8 cellular contexts compared by ENCODE assay signal in the genomic region with DNA sequence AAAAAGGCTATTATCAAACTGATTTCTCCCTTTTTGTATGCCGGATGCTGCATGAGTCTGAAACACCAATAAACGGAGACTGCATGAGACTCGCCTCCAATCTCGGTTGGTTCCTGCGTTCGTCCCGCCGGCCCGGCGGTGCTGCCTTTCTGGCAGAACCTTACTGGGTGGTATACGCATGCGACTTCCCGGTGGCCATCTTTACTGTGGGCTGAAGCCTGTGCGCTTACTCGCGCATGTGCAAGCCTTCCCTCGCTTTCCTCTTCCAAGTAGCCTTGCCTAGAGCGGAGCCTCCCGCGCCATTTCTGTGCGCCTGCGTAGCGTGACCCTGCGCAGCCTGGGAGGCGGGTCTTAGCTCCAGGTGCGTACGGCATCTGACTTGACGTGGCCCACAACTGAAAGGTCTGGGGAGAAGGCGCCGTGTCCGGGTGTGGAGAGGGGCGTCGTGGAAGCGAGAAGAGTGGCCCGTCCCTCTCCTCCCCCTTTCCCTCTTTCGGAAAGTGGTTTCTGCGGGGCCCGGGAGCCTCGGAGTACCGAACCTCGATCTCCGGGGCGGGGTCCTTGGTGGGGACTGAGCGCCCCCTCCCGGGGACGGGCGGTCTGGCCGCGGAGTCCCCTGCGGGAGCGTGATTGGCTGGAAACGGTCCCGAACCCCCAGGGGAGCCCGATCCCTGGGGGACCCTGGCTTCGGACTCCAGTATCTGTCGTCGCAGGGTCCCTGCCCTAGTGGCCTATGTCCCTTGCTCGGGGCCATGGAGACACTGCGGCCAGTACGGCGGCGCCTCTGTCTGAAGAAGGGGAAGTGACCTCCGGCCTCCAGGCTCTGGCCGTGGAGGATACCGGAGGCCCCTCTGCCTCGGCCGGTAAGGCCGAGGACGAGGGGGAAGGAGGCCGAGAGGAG. TPM values are rescaled to one million over a fixed set of nuclear protein-coding genes. Genes with fewer than 3 reads are reported as not detected.
A peak's percentile ranks its signal among the peaks of the same experiment; 100 is the strongest.
DNase-seq lines count a peak whose midpoint lies in the region; ATAC-seq and TF ChIP-seq lines count a peak whose summit lies in the region.

A gene (plus strand): TSS at position 360 of the 901 bp plus-strand sequence. CDS start 374 bp downstream, at position 734.

- peak within 1 kb of the TSS; percentile 95 to 96 for H3K4me3 Mint-ChIP-seq in CD14-positive monocyte

- H3K9me3 Mint-ChIP-seq in CD14-positive monocyte, result peaks cover 0 to 8% (median 3%) of the 10 kb centered on the region in 7 donors

- H3K36me3 ChIP-seq in liver (ENCODE audit: control insufficient read depth in 4 of 4, insufficient read depth in 3 of 4, low read depth in 1 of 4, low read length in 3 of 4), result peaks cover 0 to 9% (median 0%) of the 10 kb centered on the region in 4 donors

- H3K4me1 Mint-ChIP-seq in CD14-positive monocyte, result peaks cover 67% of the 10 kb centered on the region

- no peaks in the 10 kb centered on the region for H3K9me3 ChIP-seq in liver (ENCODE audit: control insufficient read depth in 4 of 4, low read length in 3 of 4)

- no peaks in the 10 kb centered on the region for H3K27me3 ChIP-seq in liver (ENCODE audit: control insufficient read depth in 4 of 4, insufficient read depth in 4 of 4, low read length in 3 of 4)

- H3K27ac ChIP-seq in liver (ENCODE audit: low read depth in 1 of 2, low read length in 2 of 2), result peak within 1 kb of the TSS; percentile 84 to 93

- TF ChIP-seq RAD21 in liver (IDR thresholded peaks at IDR 0.05), result peak; percentile 69 to 74

- TF ChIP-seq CTCF in CD14-positive monocyte (IDR thresholded peaks at IDR 0.05) (peak; percentile 92), liver (IDR thresholded peaks at IDR 0.05; ENCODE audit: low read depth, low read length, missing input control) (peak; percentile 64)

- intact Hi-C loops in CD14-positive monocyte (cut with micrococcal nuclease), result loop anchor here (5.0 to 10.0 kb wide), 3 partner anchors 46 to 179 kb away; a partner anchor contains a TSS

- H3K27ac Mint-ChIP-seq in CD14-positive monocyte, result peak within 1 kb of the TSS; percentile 91 to 98 (median 96)

- DNase-seq in CD14-positive monocyte (ENCODE audit: low spot score) (peak; percentile 98), NCI-H748 treated with DMSO at 0.1 percent for 48 hours (lab: John Stamatoyannopoulos, UW) (peak; percentile 92), dermis microvascular lymphatic vessel endothelial cell (ENCODE audit: low read depth in 2 of 2) (peak; percentile 99 to 100)
- peak; percentile 98 for DNase-seq in activated CD4-positive, alpha-beta T cell treated with anti-CD3 and anti-CD28 coated beads, Interleukin-2, amount 50 U/mL, for 4 hours
- peak; percentile 95 to 99 for DNase-seq in stimulated activated CD4-positive, alpha-beta T cell treated with anti-CD3 and anti-CD28 coated beads, Interleukin-4, amount 100 ng/mL, for 4 hours

- ATAC-seq in GM19351 (IDR thresholded peaks at IDR 0.05; ENCODE audit: unreplicated experiment) (peak; percentile 59), HG03558 (IDR thresholded peaks at IDR 0.05; ENCODE audit: extremely low read depth, unreplicated experiment) (peak; percentile 40)

- H3K36me3 Mint-ChIP-seq in CD14-positive monocyte, result peaks cover 24 to 26% of the 10 kb centered on the region in 2 donors

- H3K9ac ChIP-seq in liver (ENCODE audit: low read depth in 1 of 2, low read length in 2 of 2), result peak within 1 kb of the TSS; percentile 5 to 83

- peak within 1 kb of the TSS; percentile 79 to 90 (median 89) for H3K4me3 ChIP-seq in liver (ENCODE audit: low read depth in 1 of 3, low read length in 3 of 3)

- under 1% methylated on average over 70 of the region's 70 CpGs for WGBS in liver

- H3K4me1 ChIP-seq in liver (ENCODE audit: control insufficient read depth in 4 of 4, insufficient read depth in 4 of 4, low read length in 3 of 4), result peaks cover 14 to 53% (median 38%) of the 10 kb centered on the region in 4 donors

- peaks cover 21 to 32% (median 31%) of the 10 kb centered on the region in 3 donors for H3K27me3 Mint-ChIP-seq in CD14-positive monocyte (ENCODE audit: low read depth in 3 of 3)

TF ChIP-seq in liver, 16 proteins besides CTCF, POLR2A, EP300 and RAD21:
- peak; percentile 32 for TF ChIP-seq NR2F2 (IDR thresholded peaks at IDR 0.05)
- no peak for TF ChIP-seq JUND (IDR thresholded peaks at IDR 0.05)
- TF ChIP-seq, protein P1, sequence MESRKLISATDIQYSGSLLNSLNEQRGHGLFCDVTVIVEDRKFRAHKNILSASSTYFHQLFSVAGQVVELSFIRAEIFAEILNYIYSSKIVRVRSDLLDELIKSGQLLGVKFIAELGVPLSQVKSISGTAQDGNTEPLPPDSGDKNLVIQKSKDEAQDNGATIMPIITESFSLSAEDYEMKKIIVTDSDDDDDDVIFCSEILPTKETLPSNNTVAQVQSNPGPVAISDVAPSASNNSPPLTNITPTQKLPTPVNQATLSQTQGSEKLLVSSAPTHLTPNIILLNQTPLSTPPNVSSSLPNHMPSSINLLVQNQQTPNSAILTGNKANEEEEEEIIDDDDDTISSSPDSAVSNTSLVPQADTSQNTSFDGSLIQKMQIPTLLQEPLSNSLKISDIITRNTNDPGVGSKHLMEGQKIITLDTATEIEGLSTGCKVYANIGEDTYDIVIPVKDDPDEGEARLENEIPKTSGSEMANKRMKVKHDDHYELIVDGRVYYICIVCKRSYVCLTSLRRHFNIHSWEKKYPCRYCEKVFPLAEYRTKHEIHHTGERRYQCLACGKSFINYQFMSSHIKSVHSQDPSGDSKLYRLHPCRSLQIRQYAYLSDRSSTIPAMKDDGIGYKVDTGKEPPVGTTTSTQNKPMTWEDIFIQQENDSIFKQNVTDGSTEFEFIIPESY (IDR thresholded peaks at IDR 0.05), result peak; percentile 82
- TF ChIP-seq, protein P2, sequence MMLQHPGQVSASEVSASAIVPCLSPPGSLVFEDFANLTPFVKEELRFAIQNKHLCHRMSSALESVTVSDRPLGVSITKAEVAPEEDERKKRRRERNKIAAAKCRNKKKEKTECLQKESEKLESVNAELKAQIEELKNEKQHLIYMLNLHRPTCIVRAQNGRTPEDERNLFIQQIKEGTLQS (IDR thresholded peaks at IDR 0.05), result no peak
- TF ChIP-seq EGR1 (IDR thresholded peaks at IDR 0.05; ENCODE audit: low read depth in 2 of 2), result no peak
- TF ChIP-seq RXRA (IDR thresholded peaks at IDR 0.05), result peak; percentile 35 to 53
- TF ChIP-seq HNF4G (IDR thresholded peaks at IDR 0.05), result no peak
- TF ChIP-seq FOXA2 (IDR thresholded peaks at IDR 0.05), result no peak
- TF ChIP-seq TAF1 (conservative IDR thresholded peaks at IDR 0.05), result peak; percentile 70
- peak; percentile 0 to 45 for TF ChIP-seq HNF4A (conservative IDR thresholded peaks at IDR 0.05)
- TF ChIP-seq, protein P3, sequence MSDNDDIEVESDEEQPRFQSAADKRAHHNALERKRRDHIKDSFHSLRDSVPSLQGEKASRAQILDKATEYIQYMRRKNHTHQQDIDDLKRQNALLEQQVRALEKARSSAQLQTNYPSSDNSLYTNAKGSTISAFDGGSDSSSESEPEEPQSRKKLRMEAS (IDR thresholded peaks at IDR 0.05), result peak; percentile 85
- TF ChIP-seq SP1 (IDR thresholded peaks at IDR 0.05), result peak; percentile 65
- peak; percentile 100 for TF ChIP-seq YY1 (IDR thresholded peaks at IDR 0.05)
- TF ChIP-seq GABPA (IDR thresholded peaks at IDR 0.05 in 1 of 2, conservative IDR thresholded peaks at IDR 0.05 in 1 of 2), result peak in 1 of 2 donors; percentile 70
- TF ChIP-seq, protein P4, sequence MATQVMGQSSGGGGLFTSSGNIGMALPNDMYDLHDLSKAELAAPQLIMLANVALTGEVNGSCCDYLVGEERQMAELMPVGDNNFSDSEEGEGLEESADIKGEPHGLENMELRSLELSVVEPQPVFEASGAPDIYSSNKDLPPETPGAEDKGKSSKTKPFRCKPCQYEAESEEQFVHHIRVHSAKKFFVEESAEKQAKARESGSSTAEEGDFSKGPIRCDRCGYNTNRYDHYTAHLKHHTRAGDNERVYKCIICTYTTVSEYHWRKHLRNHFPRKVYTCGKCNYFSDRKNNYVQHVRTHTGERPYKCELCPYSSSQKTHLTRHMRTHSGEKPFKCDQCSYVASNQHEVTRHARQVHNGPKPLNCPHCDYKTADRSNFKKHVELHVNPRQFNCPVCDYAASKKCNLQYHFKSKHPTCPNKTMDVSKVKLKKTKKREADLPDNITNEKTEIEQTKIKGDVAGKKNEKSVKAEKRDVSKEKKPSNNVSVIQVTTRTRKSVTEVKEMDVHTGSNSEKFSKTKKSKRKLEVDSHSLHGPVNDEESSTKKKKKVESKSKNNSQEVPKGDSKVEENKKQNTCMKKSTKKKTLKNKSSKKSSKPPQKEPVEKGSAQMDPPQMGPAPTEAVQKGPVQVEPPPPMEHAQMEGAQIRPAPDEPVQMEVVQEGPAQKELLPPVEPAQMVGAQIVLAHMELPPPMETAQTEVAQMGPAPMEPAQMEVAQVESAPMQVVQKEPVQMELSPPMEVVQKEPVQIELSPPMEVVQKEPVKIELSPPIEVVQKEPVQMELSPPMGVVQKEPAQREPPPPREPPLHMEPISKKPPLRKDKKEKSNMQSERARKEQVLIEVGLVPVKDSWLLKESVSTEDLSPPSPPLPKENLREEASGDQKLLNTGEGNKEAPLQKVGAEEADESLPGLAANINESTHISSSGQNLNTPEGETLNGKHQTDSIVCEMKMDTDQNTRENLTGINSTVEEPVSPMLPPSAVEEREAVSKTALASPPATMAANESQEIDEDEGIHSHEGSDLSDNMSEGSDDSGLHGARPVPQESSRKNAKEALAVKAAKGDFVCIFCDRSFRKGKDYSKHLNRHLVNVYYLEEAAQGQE (IDR thresholded peaks at IDR 0.05), result peak; percentile 59
- peak; percentile 34 for TF ChIP-seq FOXA1 (IDR thresholded peaks at IDR 0.05)

RNA-seq across cellular contexts. Expression of the gene that starts here (rescaled TPM):
- 10 to 100 TPM; 36.3 to 43.4 TPM for polyA plus RNA-seq in CD14-positive monocyte
- total RNA-seq in dermis microvascular lymphatic vessel endothelial cell, result 13.2 and 15.2 TPM in 2 replicates
- 10 to 100 TPM; 11.1 to 16.9 TPM for total RNA-seq in liver
- 10 to 100 TPM in 1 of 2 donors, 1 to 10 TPM in 1; 7.3 to 18.7 TPM for polyA plus RNA-seq in liver

Comparison
In these comparisons a context has a peak if more than half of its experiments do, and no peak if none do; other contexts are left out.
1. Peak in every context shown above with its lines: DNase-seq, ATAC-seq, H3K4me3 ChIP-seq and H3K27ac ChIP-seq.